28 cellular contexts compared by ENCODE assay signal in genomic region chr13:111367340-111367739, GRCh38. TPM values are rescaled to one million over a fixed set of nuclear protein-coding genes. Genes with fewer than 3 reads are reported as not detected.
"Had no signal": no experiment of that assay in that cellular context is flagged by ENCODE, and none has a peak within 500 bp of the region (broad histone marks: within the 10 kb centered on the region; RNA-seq: fewer than 3 reads in every experiment).

No MANE protein-coding gene starts in this region.

- H3K27me3 ChIP-seq: colonic mucosa, ovary, tibial nerve, upper lobe of left lung had no signal

- H3K9me3 Mint-ChIP-seq: dendritic cell treated with granulocyte-macrophage colony-stimulating factor and Interleukin-4, amounts not matched to agents 40 ng/mL and 50 ng/mL, for 4 days; stimulated activated naive CD8-positive, alpha-beta T cell treated with anti-CD3 and anti-CD28 coated beads, Interleukin-15, Interleukin-2, amounts not matched to agents 100 ng/mL and 50 ng/mL, for 24 hours had no signal

- H3K4me3 Mint-ChIP-seq: dendritic cell treated with granulocyte-macrophage colony-stimulating factor and Interleukin-4, amounts not matched to agents 40 ng/mL and 50 ng/mL, for 4 days; endodermal cell; naive thymus-derived CD8-positive, alpha-beta T cell; nephron progenitor cell; stimulated activated naive B cell treated with anti-CD40 and anti-IgM and Interleukin-4, amounts not matched to agents 10 μg/mL and 1 μg/mL and 100 μg/mL, for 72 hours; stimulated activated naive CD8-positive, alpha-beta T cell treated with anti-CD3 and anti-CD28 coated beads, Interleukin-15, Interleukin-2, amounts not matched to agents 100 ng/mL and 50 ng/mL, for 24 hours had no signal

- H3K36me3 Mint-ChIP-seq: naive thymus-derived CD8-positive, alpha-beta T cell; stimulated activated naive B cell treated with anti-CD40 and anti-IgM and Interleukin-4, amounts not matched to agents 10 μg/mL and 1 μg/mL and 100 μg/mL, for 72 hours had no signal

- H3K4me1 ChIP-seq: colonic mucosa, esophagus squamous epithelium, heart right ventricle, psoas muscle, sigmoid colon had no signal

- DNase-seq: colonic mucosa; effector CD8-positive, alpha-beta T cell; endodermal cell; esophagus squamous epithelium; foreskin melanocyte; glutamatergic neuron; heart right ventricle; hippocampal formation; mammary epithelial cell; naive thymus-derived CD8-positive, alpha-beta T cell; nephron progenitor cell; nucleus accumbens; ovary; psoas muscle; right cardiac atrium; sigmoid colon; stimulated activated CD4-positive, alpha-beta T cell treated with anti-CD3 and anti-CD28 coated beads, Interleukin-4, amount 100 ng/mL, for 4 hours; stimulated activated naive B cell treated with anti-CD40 and anti-IgM and Interleukin-4, amounts not matched to agents 10 μg/mL and 1 μg/mL and 100 μg/mL, for 72 hours; upper lobe of left lung had no signal

- H3K9me3 ChIP-seq: colonic mucosa, esophagus squamous epithelium, heart right ventricle, ovary, psoas muscle, sigmoid colon, thoracic aorta, tibial nerve, upper lobe of left lung had no signal

- H3K27ac Mint-ChIP-seq: dendritic cell treated with granulocyte-macrophage colony-stimulating factor and Interleukin-4, amounts not matched to agents 40 ng/mL and 50 ng/mL, for 4 days; endodermal cell; nephron progenitor cell; stimulated activated naive B cell treated with anti-CD40 and anti-IgM and Interleukin-4, amounts not matched to agents 10 μg/mL and 1 μg/mL and 100 μg/mL, for 72 hours; stimulated activated naive CD8-positive, alpha-beta T cell treated with anti-CD3 and anti-CD28 coated beads, Interleukin-15, Interleukin-2, amounts not matched to agents 100 ng/mL and 50 ng/mL, for 24 hours had no signal

- H3K4me3 ChIP-seq: colonic mucosa, esophagus squamous epithelium, heart right ventricle, ovary, psoas muscle, sigmoid colon, thoracic aorta, tibial nerve, upper lobe of left lung had no signal

- H3K27me3 Mint-ChIP-seq: dendritic cell treated with granulocyte-macrophage colony-stimulating factor and Interleukin-4, amounts not matched to agents 40 ng/mL and 50 ng/mL, for 4 days; stimulated activated naive CD8-positive, alpha-beta T cell treated with anti-CD3 and anti-CD28 coated beads, Interleukin-15, Interleukin-2, amounts not matched to agents 100 ng/mL and 50 ng/mL, for 24 hours had no signal

- H3K27ac ChIP-seq: colonic mucosa, esophagus squamous epithelium, heart right ventricle, ovary, psoas muscle, sigmoid colon, thoracic aorta, tibial nerve, upper lobe of left lung had no signal

- H3K4me1 Mint-ChIP-seq: endodermal cell had no signal

- H3K36me3 ChIP-seq: colonic mucosa, esophagus squamous epithelium, heart right ventricle, ovary, sigmoid colon, thoracic aorta, tibial nerve, upper lobe of left lung had no signal

- ATAC-seq: heart right ventricle; naive thymus-derived CD8-positive, alpha-beta T cell; psoas muscle; right cardiac atrium; stimulated activated naive B cell treated with anti-CD40 and anti-IgM and Interleukin-4, amounts not matched to agents 10 μg/mL and 1 μg/mL and 100 μg/mL, for 72 hours had no signal

RNA-seq across cellular contexts. Expression of gene TEX29, which starts 46.9 kb away (rescaled TPM):
- total RNA-seq: epithelial cell of proximal tubule, esophagus squamous epithelium, lower leg skin, mammary epithelial cell, myocyte, renal cortical epithelial cell, skeletal muscle tissue, thoracic aorta had no signal
- polyA plus RNA-seq: mammary epithelial cell; naive thymus-derived CD8-positive, alpha-beta T cell had no signal
